ENCODE assay signal across 11 cellular contexts in the genomic region with DNA sequence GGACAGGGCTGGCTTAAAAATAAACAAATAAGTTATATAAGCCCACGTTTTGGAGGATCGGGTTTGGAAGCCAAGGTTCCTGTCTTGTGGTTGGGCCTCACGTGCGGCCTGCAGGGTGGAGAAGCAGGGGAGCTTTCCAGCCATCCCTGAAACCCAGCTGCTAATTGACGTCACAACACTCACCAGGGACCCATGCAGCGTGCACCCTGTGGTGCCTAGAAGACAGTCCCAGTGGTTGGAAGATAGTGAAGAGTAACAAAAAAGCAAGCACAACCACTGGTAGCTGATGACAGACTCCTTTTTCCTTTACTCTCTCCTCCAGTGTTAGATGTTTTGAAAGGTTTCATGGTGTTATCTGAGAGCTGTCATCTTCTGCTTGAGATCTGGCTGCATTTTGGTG.
DNase-seq lines count a peak whose midpoint lies in the region; ATAC-seq and TF ChIP-seq lines count a peak whose summit lies in the region.
"Had no signal": no experiment of that assay in that cellular context is flagged by ENCODE, and none has a peak within 500 bp of the region (broad histone marks: within the 10 kb centered on the region; RNA-seq: fewer than 3 reads in every experiment).

No MANE protein-coding gene starts in this region.

- intact Hi-C loops in dendritic cell treated with granulocyte-macrophage colony-stimulating factor and Interleukin-4, amounts not matched to agents 40 ng/mL and 50 ng/mL, for 4 days (cut with micrococcal nuclease), result no loop called here

- no peaks in the 10 kb centered on the region for H3K27me3 Mint-ChIP-seq in activated T-cell treated with anti-CD3 and anti-CD28 coated beads, Interleukin-2, amount 50 U/mL, for 24 hours
- H3K27me3 Mint-ChIP-seq in dendritic cell treated with granulocyte-macrophage colony-stimulating factor and Interleukin-4, amounts not matched to agents 40 ng/mL and 50 ng/mL, for 4 days, result peaks cover 4% of the 10 kb centered on the region
- peaks cover 19% of the 10 kb centered on the region for H3K27me3 Mint-ChIP-seq in stimulated activated naive CD8-positive, alpha-beta T cell treated with anti-CD3 and anti-CD28 coated beads, Interleukin-15, amount 100 ng/mL, for 72 hours
- H3K27me3 Mint-ChIP-seq in endothelial cell (ENCODE audit: unreplicated experiment), result peaks cover 2% of the 10 kb centered on the region
- H3K27me3 Mint-ChIP-seq: activated naive CD8-positive, alpha-beta T cell had no signal

- H3K4me1 Mint-ChIP-seq in activated T-cell treated with anti-CD3 and anti-CD28 coated beads, Interleukin-2, amount 50 U/mL, for 24 hours (ENCODE audit: low read depth), result peaks cover 33% of the 10 kb centered on the region
- H3K4me1 Mint-ChIP-seq in dendritic cell treated with granulocyte-macrophage colony-stimulating factor and Interleukin-4, amounts not matched to agents 40 ng/mL and 50 ng/mL, for 4 days (ENCODE audit: low read depth), result peaks cover 41% of the 10 kb centered on the region
- H3K4me1 Mint-ChIP-seq in stimulated activated naive CD8-positive, alpha-beta T cell treated with anti-CD3 and anti-CD28 coated beads, Interleukin-15, amount 100 ng/mL, for 72 hours, result peaks cover 32% of the 10 kb centered on the region
- no peaks in the 10 kb centered on the region for H3K4me1 Mint-ChIP-seq in endothelial cell (ENCODE audit: unreplicated experiment)

- in situ Hi-C loops in GM13976 (cut with MboI; ENCODE audit: low sequenced_read_pairs, unreplicated experiment), result no loop called here

- H3K9me3 Mint-ChIP-seq in activated T-cell treated with anti-CD3 and anti-CD28 coated beads, Interleukin-2, amount 50 U/mL, for 24 hours, result no peaks in the 10 kb centered on the region
- peaks cover 9% of the 10 kb centered on the region for H3K9me3 Mint-ChIP-seq in dendritic cell treated with granulocyte-macrophage colony-stimulating factor and Interleukin-4, amounts not matched to agents 40 ng/mL and 50 ng/mL, for 4 days
- H3K9me3 Mint-ChIP-seq in stimulated activated naive CD8-positive, alpha-beta T cell treated with anti-CD3 and anti-CD28 coated beads, Interleukin-15, amount 100 ng/mL, for 72 hours, result peaks cover 0 to 5% of the 10 kb centered on the region in 2 donors
- no peaks in the 10 kb centered on the region for H3K9me3 Mint-ChIP-seq in endothelial cell (ENCODE audit: unreplicated experiment)

- H3K36me3 Mint-ChIP-seq in activated T-cell treated with anti-CD3 and anti-CD28 coated beads, Interleukin-2, amount 50 U/mL, for 24 hours (ENCODE audit: low read depth), result no peaks in the 10 kb centered on the region
- H3K36me3 Mint-ChIP-seq in dendritic cell treated with granulocyte-macrophage colony-stimulating factor and Interleukin-4, amounts not matched to agents 40 ng/mL and 50 ng/mL, for 4 days (ENCODE audit: low read depth), result peaks cover 9% of the 10 kb centered on the region
- H3K36me3 Mint-ChIP-seq in endothelial cell (ENCODE audit: low read depth, unreplicated experiment), result no peaks in the 10 kb centered on the region
- H3K36me3 Mint-ChIP-seq: activated naive CD8-positive, alpha-beta T cell had no signal

- DNase-seq in activated T-cell treated with anti-CD3 and anti-CD28 coated beads, Interleukin-2, amount 50 U/mL, for 24 hours, result no peak
- no peak for DNase-seq in activated T-cell treated with anti-CD3 and anti-CD28 coated beads, Interleukin-2, amount 50 U/mL, for 1 hour
- DNase-seq in stimulated activated naive CD8-positive, alpha-beta T cell treated with anti-CD3 and anti-CD28 coated beads, Interleukin-15, amount 100 ng/mL, for 72 hours, result no peak
- DNase-seq in endothelial cell (ENCODE audit: low spot score) (no peak), GM13976 (ENCODE audit: low spot score) (no peak), NCI-H82 (lab: John Stamatoyannopoulos, UW) (no peak)
- DNase-seq: PC-9, upper lobe of left lung had no signal

- ATAC-seq in HG02884 (IDR thresholded peaks at IDR 0.05; ENCODE audit: unreplicated experiment), result peak; percentile 9
- peak; percentile 10 for ATAC-seq in stimulated activated naive CD8-positive, alpha-beta T cell treated with anti-CD3 and anti-CD28 coated beads, Interleukin-15, amount 100 ng/mL, for 72 hours

- peak overlapping the region; percentile 78 for H3K27ac Mint-ChIP-seq in activated T-cell treated with anti-CD3 and anti-CD28 coated beads, Interleukin-2, amount 50 U/mL, for 24 hours
- peak overlapping the region; percentile 18 for H3K27ac Mint-ChIP-seq in dendritic cell treated with granulocyte-macrophage colony-stimulating factor and Interleukin-4, amounts not matched to agents 40 ng/mL and 50 ng/mL, for 4 days
- H3K27ac Mint-ChIP-seq in stimulated activated naive CD8-positive, alpha-beta T cell treated with anti-CD3 and anti-CD28 coated beads, Interleukin-15, amount 100 ng/mL, for 72 hours, result peak overlapping the region; percentile 3 to 71
- H3K27ac Mint-ChIP-seq in endothelial cell (ENCODE audit: unreplicated experiment), result no peak overlapping the region
- H3K27ac Mint-ChIP-seq: activated naive CD8-positive, alpha-beta T cell had no signal

- TF ChIP-seq CTCF in endothelial cell (IDR thresholded peaks at IDR 0.05; ENCODE audit: unreplicated experiment), result no peak
- no peak for TF ChIP-seq CTCF in GM13976 (IDR thresholded peaks at IDR 0.05; ENCODE audit: borderline replicate concordance, control extremely low read depth, extremely low read depth, insufficient read depth, missing control alignments)

- H3K4me3 Mint-ChIP-seq in activated T-cell treated with anti-CD3 and anti-CD28 coated beads, Interleukin-2, amount 50 U/mL, for 24 hours, result no peak overlapping the region
- H3K4me3 Mint-ChIP-seq in dendritic cell treated with granulocyte-macrophage colony-stimulating factor and Interleukin-4, amounts not matched to agents 40 ng/mL and 50 ng/mL, for 4 days, result no peak overlapping the region
- H3K4me3 Mint-ChIP-seq in stimulated activated naive CD8-positive, alpha-beta T cell treated with anti-CD3 and anti-CD28 coated beads, Interleukin-15, amount 100 ng/mL, for 72 hours, result peak overlapping the region in 1 of 2 donors; percentile 13
- no peak overlapping the region for H3K4me3 Mint-ChIP-seq in endothelial cell (ENCODE audit: unreplicated experiment)
- H3K4me3 Mint-ChIP-seq: activated naive CD8-positive, alpha-beta T cell had no signal
